ENCODE assay signal across 8 cellular contexts in the genomic region with DNA sequence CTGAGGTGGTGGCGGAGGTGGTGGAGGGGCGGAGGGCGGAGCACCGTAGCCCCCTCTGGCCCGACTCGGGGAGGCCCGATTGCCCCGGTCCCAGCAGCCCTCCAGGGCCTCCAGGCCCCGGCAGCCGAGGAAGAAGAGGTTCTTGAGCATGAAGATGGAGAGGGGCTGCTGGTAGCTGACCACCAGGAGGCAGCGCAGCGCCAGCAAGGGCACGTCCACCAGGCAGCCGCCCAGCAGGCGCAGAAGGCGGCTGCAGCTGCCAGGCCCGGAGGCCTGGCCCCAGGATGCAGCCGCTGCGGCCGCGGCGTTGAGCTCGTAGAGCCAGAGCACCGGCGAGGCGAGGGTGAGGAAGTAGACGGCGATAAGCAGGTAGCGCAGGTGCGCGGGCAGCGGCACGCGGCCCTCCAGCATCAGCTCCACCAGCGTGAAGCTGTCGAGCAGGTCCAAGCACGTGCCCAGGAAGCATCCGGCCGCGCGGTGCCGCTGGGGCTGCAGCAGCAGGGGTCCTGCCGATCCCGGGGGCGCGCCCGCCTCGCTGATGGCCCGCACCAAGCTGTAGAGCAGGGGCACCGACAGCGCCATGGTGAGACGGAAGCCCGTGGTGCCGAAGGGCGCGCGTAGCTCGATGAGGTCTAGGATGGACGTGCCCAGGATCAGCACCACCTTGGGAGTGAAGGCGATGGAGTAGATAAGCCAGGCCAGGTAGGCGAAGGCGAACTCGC. TPM values are rescaled to one million over a fixed set of nuclear protein-coding genes. Genes with fewer than 3 reads are reported as not detected.
A peak's percentile ranks its signal among the peaks of the same experiment; 100 is the strongest.
DNase-seq lines count a peak whose midpoint lies in the region; ATAC-seq and TF ChIP-seq lines count a peak whose summit lies in the region.

No MANE protein-coding gene starts in this region.

- H3K9me3 Mint-ChIP-seq in Caco-2 (ENCODE audit: unreplicated experiment) (no peaks in the 10 kb centered on the region), HFFc6 (no peaks in the 10 kb centered on the region), chondrocyte (ENCODE audit: low read depth) (peaks cover 6% of the 10 kb centered on the region), naive B cell (no peaks in the 10 kb centered on the region)

- peaks cover 9% of the 10 kb centered on the region for H3K4me1 Mint-ChIP-seq in Caco-2 (ENCODE audit: low read depth, unreplicated experiment)
- H3K4me1 Mint-ChIP-seq in HFFc6 (ENCODE audit: low read depth), result no peaks in the 10 kb centered on the region
- H3K4me1 Mint-ChIP-seq in chondrocyte (ENCODE audit: low read depth), result peaks cover 4% of the 10 kb centered on the region
- H3K4me1 Mint-ChIP-seq in naive B cell, result peaks cover 31 to 41% (median 32%) of the 10 kb centered on the region in 3 donors

- no peak overlapping the region for H3K27ac Mint-ChIP-seq in Caco-2 (ENCODE audit: unreplicated experiment)
- no peak overlapping the region for H3K27ac Mint-ChIP-seq in HFFc6
- no peak overlapping the region for H3K27ac Mint-ChIP-seq in chondrocyte (ENCODE audit: unreplicated experiment)
- H3K27ac Mint-ChIP-seq in naive B cell, result no peak overlapping the region

- H3K27me3 ChIP-seq in Caco-2 (replicated peaks; ENCODE audit: control insufficient read depth, insufficient read depth, low read length) (no peaks in the 10 kb centered on the region), MG63 (no peaks in the 10 kb centered on the region)

- CTCF ChIA-PET in Caco-2 (lab: Charles Lee), result interaction anchor here (1.0 to 1.3 kb wide), 2 partner anchors 52 to 382 kb away, joined by 3 to 5 read pairs; no protein-coding TSS in a partner anchor

- H3K4me3 Mint-ChIP-seq in Caco-2 (ENCODE audit: unreplicated experiment) (peak overlapping the region; percentile 85), HFFc6 (no peak overlapping the region), chondrocyte (ENCODE audit: unreplicated experiment) (no peak overlapping the region), naive B cell (peak overlapping the region in 6 of 8 donors; percentile 59 to 85 (median 63))

- no peaks in the 10 kb centered on the region for H3K9me3 ChIP-seq in Caco-2
- no peaks in the 10 kb centered on the region for H3K9me3 ChIP-seq in MG63

- H3K36me3 ChIP-seq in Caco-2 (ENCODE audit: control insufficient read depth, insufficient read depth, low read length) (no peaks in the 10 kb centered on the region), MG63 (no peaks in the 10 kb centered on the region)

- ATAC-seq in naive B cell (ENCODE audit: low read depth in 2 of 2), result peak in 1 of 2 donors; percentile 5
- no peak for ATAC-seq in HG02970 (IDR thresholded peaks at IDR 0.05; ENCODE audit: low FRiP score, unreplicated experiment)
- no peak for ATAC-seq in GM18498 (IDR thresholded peaks at IDR 0.05; ENCODE audit: unreplicated experiment)

- BruUV-seq in Caco-2 (replicated peaks; lab: Mats Ljungman, UMichigan), result no TSS peak

- TF ChIP-seq CTCF in Caco-2 (IDR thresholded peaks at IDR 0.05; ENCODE audit: insufficient read depth in 1 of 2, low read depth in 1 of 2, low read length in 1 of 2, severe bottlenecking in 1 of 2, unreplicated experiment in 1 of 2) (peak in 1 of 2 experiments; percentile 12), HFFc6 (IDR thresholded peaks at IDR 0.05) (peak; percentile 53), chondrocyte (IDR thresholded peaks at IDR 0.05) (peak; percentile 46)

- POLR2A ChIA-PET in Caco-2 (lab: Charles Lee), result no interaction called here

- intact Hi-C loops in Caco-2 (cut with micrococcal nuclease; ENCODE audit: unreplicated experiment), result loop anchor here (5.0 kb wide), 1 partner anchor 37 kb away; a partner anchor contains a TSS

- H3K4me1 ChIP-seq in Caco-2, result peaks cover 5% of the 10 kb centered on the region; the same call in 1 of the 2 replicates

- DNase-seq in Caco-2 (no peak), HFFc6 (no peak), chondrocyte (ENCODE audit: low spot score) (peak; percentile 84), naive B cell (no peak), MG63 (no peak)
- DNase-seq in central memory CD4-positive, alpha-beta T cell, result no peak

- H3K27me3 Mint-ChIP-seq in Caco-2 (ENCODE audit: insufficient read depth, unreplicated experiment) (peaks cover 13% of the 10 kb centered on the region), HFFc6 (ENCODE audit: insufficient read depth) (peaks cover 21% of the 10 kb centered on the region), chondrocyte (ENCODE audit: low read depth) (peaks cover 5% of the 10 kb centered on the region), naive B cell (peaks cover 26 to 63% (median 40%) of the 10 kb centered on the region in 3 donors)

- no peaks in the 10 kb centered on the region for H3K36me3 Mint-ChIP-seq in Caco-2 (ENCODE audit: insufficient read depth, unreplicated experiment)
- no peaks in the 10 kb centered on the region for H3K36me3 Mint-ChIP-seq in HFFc6 (ENCODE audit: low read depth)
- H3K36me3 Mint-ChIP-seq in chondrocyte (ENCODE audit: low read depth), result no peaks in the 10 kb centered on the region
- H3K36me3 Mint-ChIP-seq in naive B cell, result peaks cover 0 to under 1% of the 10 kb centered on the region in 2 donors

- H3K4me3 ChIP-seq in Caco-2 (ENCODE audit: low read depth, low read length) (no peak overlapping the region), MG63 (no peak overlapping the region)

RNA-seq across cellular contexts. Expression of a gene that starts 1.5 kb away (rescaled TPM):
- total RNA-seq in Caco-2 (2022) (0.49 and 0.82 TPM in 2 replicates), chondrocyte (0.36 to 0.87 TPM (median 0.59 TPM) in 3 replicates)
- total RNA-seq in HFFc6 (2021; fragmentation: NEBNext Ultra II Directional; extraction: Animal tissue kit (Norgen Biotek cat#: 25700)), result under 1 TPM; 0.05 to 0.11 (median 0.07) TPM
- polyA plus RNA-seq in naive B cell (ENCODE audit: low read depth in 6 of 6), result not detected
- not detected in 2 replicates for total RNA-seq in MG63 (2014; rRNA removed; shearing (Covaris generic); ENCODE audit: low replicate concordance)

RNA-seq across cellular contexts. Expression of a gene that starts 34.8 kb away (rescaled TPM):
- total RNA-seq in Caco-2 (2022) (13.7 and 14.5 TPM in 2 replicates), chondrocyte (8.1 to 11.6 TPM (median 10.4 TPM) in 3 replicates)
- 10 to 100 TPM; 10.5 to 14.4 (median 13.7) TPM for total RNA-seq in HFFc6 (2021; fragmentation: NEBNext Ultra II Directional; extraction: Animal tissue kit (Norgen Biotek cat#: 25700))
- 10 to 100 TPM in 2 of 6 donors, 1 to 10 TPM in 4; 6.4 to 14.7 (median 9.2) TPM for polyA plus RNA-seq in naive B cell (ENCODE audit: low read depth in 6 of 6)
- total RNA-seq in MG63 (2014; rRNA removed; shearing (Covaris generic); ENCODE audit: low replicate concordance), result 3.8 and 4.0 TPM in 2 replicates

RNA-seq across cellular contexts. Expression of a gene that starts 39.4 kb away (rescaled TPM):
- total RNA-seq in Caco-2 (2022), result 57.0 and 63.7 TPM in 2 replicates
- total RNA-seq in HFFc6 (2021; fragmentation: NEBNext Ultra II Directional; extraction: Animal tissue kit (Norgen Biotek cat#: 25700)), result 10 to 100 TPM; 15.3 to 23.5 (median 16.8) TPM
- 22.3 to 31.5 TPM (median 30.8 TPM) in 3 replicates for total RNA-seq in chondrocyte
- polyA plus RNA-seq in naive B cell (ENCODE audit: low read depth in 6 of 6), result 10 to 100 TPM; 32.4 to 60.6 (median 46.6) TPM
- 88.1 and 148 TPM in 2 replicates for total RNA-seq in MG63 (2014; rRNA removed; shearing (Covaris generic); ENCODE audit: low replicate concordance)

Comparison
In these comparisons a context has a peak if more than half of its experiments do, and no peak if none do; other contexts are left out.
1. H3K4me3 Mint-ChIP-seq: peak in Caco-2 (single experiment) and naive B cell (6 of 8); none in HFFc6 (single experiment) and chondrocyte (single experiment).